26 cellular contexts compared by ENCODE assay signal in genomic region chr17:73412914-73413313, GRCh38.
"Had no signal": no experiment of that assay in that cellular context is flagged by ENCODE, and none has a peak within 500 bp of the region (broad histone marks: within the 10 kb centered on the region; RNA-seq: fewer than 3 reads in every experiment).

No MANE protein-coding gene starts in this region.

- ATAC-seq: activated CD4-positive, CD25-positive, alpha-beta regulatory T cell treated with anti-CD3 and anti-CD28 coated beads, Interleukin-2, amount 50 U/mL, for 24 hours; activated CD8-positive, alpha-beta T cell treated with anti-CD3 and anti-CD28 coated beads for 36 hours; activated naive CD4-positive, alpha-beta T cell treated with anti-CD3 and anti-CD28 coated beads, Interleukin-2, amount 50 U/mL, for 72 hours; activated T-cell treated with anti-CD3 and anti-CD28 coated beads, Interleukin-2, amount 50 U/mL, for 4 hours; activated T-helper 17 cell treated with anti-CD3 and anti-CD28 coated beads, Interleukin-2, amount 50 U/mL, for 72 hours; effector memory CD8-positive, alpha-beta T cell; gastroesophageal sphincter; T-helper 17 cell had no signal

- H3K4me3 ChIP-seq: esophagus squamous epithelium, gastroesophageal sphincter had no signal

- DNase-seq: activated B cell treated with CpG ODN at 0.5 μM for 24 hours; activated CD4-positive, alpha-beta T cell treated with anti-CD3 and anti-CD28 coated beads for 48 hours; activated CD4-positive, alpha-beta T cell treated with anti-CD3 and anti-CD28 coated beads, Interleukin-2, amount 50 U/mL, for 1 hour; activated CD4-positive, alpha-beta T cell treated with anti-CD3 and anti-CD28 coated beads, Interleukin-2, amount 50 U/mL, for 48 hours; activated CD8-positive, alpha-beta memory T cell treated with anti-CD3 and anti-CD28 coated beads for 24 hours; activated CD8-positive, alpha-beta T cell treated with anti-CD3 and anti-CD28 coated beads for 36 hours; activated effector memory CD4-positive, alpha-beta T cell treated with Interleukin-2 at 50 U/mL for 16 hours; activated naive CD4-positive, alpha-beta T cell treated with anti-CD3 and anti-CD28 coated beads, Interleukin-2, amount 10 ng/mL, durations not matched to agents 7 days and 5 days; activated naive CD8-positive, alpha-beta T cell treated with anti-CD3 and anti-CD28 coated beads, Interleukin-2, amount 10 ng/mL, durations not matched to agents 7 days and 5 days; activated T-cell treated with anti-CD3 and anti-CD28 coated beads, Interleukin-2, amount 50 U/mL, for 4 hours; brain microvascular endothelial cell; cortex of kidney; dermis blood vessel endothelial cell; effector CD4-positive, alpha-beta T cell; effector memory CD8-positive, alpha-beta T cell; erythroblast; esophagus squamous epithelium; foreskin melanocyte; T-helper 1 cell; T-helper 17 cell; T1000; WERI-Rb-1 had no signal

- H3K27ac ChIP-seq: brain microvascular endothelial cell, esophagus squamous epithelium, gastroesophageal sphincter, WERI-Rb-1 had no signal

- H3K27me3 ChIP-seq: brain microvascular endothelial cell, esophagus squamous epithelium, gastroesophageal sphincter had no signal

- H3K36me3 ChIP-seq: brain microvascular endothelial cell, esophagus squamous epithelium, gastroesophageal sphincter had no signal

- H3K9me3 ChIP-seq: esophagus squamous epithelium, gastroesophageal sphincter had no signal

- H3K4me1 ChIP-seq: esophagus squamous epithelium, gastroesophageal sphincter had no signal
